Comparison of ENCODE assay signal across 8 cellular contexts in genomic region chr6:35731736-35732532, GRCh38. TPM values are rescaled to one million over a fixed set of nuclear protein-coding genes. Genes with fewer than 3 reads are reported as not detected.
A peak's percentile ranks its signal among the peaks of the same experiment; 100 is the strongest.
DNase-seq lines count a peak whose midpoint lies in the region; ATAC-seq and TF ChIP-seq lines count a peak whose summit lies in the region.

No MANE protein-coding gene starts in this region.

- H3K27ac ChIP-seq in BLaER1 treated with 17β-estradiol and CSF1 and Interleukin-3, amounts not matched to agents 10 nM and 100 nM: peak overlapping the region; percentile 32 to 98 (median 96); a peak in 21 of 22 replicates
- H3K27ac ChIP-seq in mesodermal cell (ENCODE audit: low read depth, low read length, severe bottlenecking): peak overlapping the region; percentile 93

- H3K36me3 ChIP-seq in BLaER1 treated with 17β-estradiol and CSF1 and Interleukin-3, amounts not matched to agents 10 nM and 100 nM: no peaks in the 10 kb centered on the region
- H3K36me3 ChIP-seq in endocrine pancreas (ENCODE audit: control insufficient read depth, insufficient read depth, low read length): no peaks in the 10 kb centered on the region
- H3K36me3 ChIP-seq in mesodermal cell (ENCODE audit: control insufficient read depth, insufficient read depth, low read length): no peaks in the 10 kb centered on the region

- DNase-seq in NK-92 treated with Interleukin-12 subunit alpha and Interleukin-12 subunit beta, amount 100 ng/mL, for 24 hours (lab: John Stamatoyannopoulos, UW): peak; percentile 91
- peak; percentile 77 for DNase-seq in activated CD8-positive, alpha-beta memory T cell treated with anti-CD3 and anti-CD28 coated beads, Interleukin-2, amount 50 U/mL, for 1 hour (ENCODE audit: extremely low read depth)
- peak; percentile 90 for DNase-seq in stimulated activated CD8-positive, alpha-beta memory T cell treated with anti-CD3 and anti-CD28 coated beads, Interleukin-15, amount 100 ng/mL, for 1 hour (ENCODE audit: low read depth)

- H3K27me3 ChIP-seq in BLaER1 treated with 17β-estradiol and CSF1 and Interleukin-3, amounts not matched to agents 10 nM and 100 nM: no peaks in the 10 kb centered on the region
- no peaks in the 10 kb centered on the region for H3K27me3 ChIP-seq in endocrine pancreas (ENCODE audit: control insufficient read depth, insufficient read depth, low read length)

- H4K20me1 ChIP-seq in BLaER1 treated with 17β-estradiol and CSF1 and Interleukin-3, amounts not matched to agents 10 nM and 100 nM: no peaks in the 10 kb centered on the region; a peak in 1 of 22 replicates

- peak overlapping the region; percentile 73 to 95 (median 91) for H3K9ac ChIP-seq in BLaER1 treated with 17β-estradiol and CSF1 and Interleukin-3, amounts not matched to agents 10 nM and 100 nM
- peak overlapping the region; percentile 19 for H3K9ac ChIP-seq in endocrine pancreas (ENCODE audit: control insufficient read depth, insufficient read depth, low read length)

- peak; percentile 60 for TF ChIP-seq POLR2A in GM19099 (IDR thresholded peaks at IDR 0.05; ENCODE audit: extremely low read depth, insufficient read length, low read depth)

- peak overlapping the region; percentile 82 to 100 (median 92) for H3K4me2 ChIP-seq in BLaER1 treated with 17β-estradiol and CSF1 and Interleukin-3, amounts not matched to agents 10 nM and 100 nM

- ATAC-seq in HG03378 (IDR thresholded peaks at IDR 0.05; ENCODE audit: unreplicated experiment): peak; percentile 21

- WGBS in mesodermal cell (ENCODE audit: insufficient coverage in 2 of 2), 2 experiments: 0% methylated on average over 29 to 33 of the region's 61 CpGs

- peaks cover 53 to 87% (median 84%) of the 10 kb centered on the region in 10 experiments for H3K4me1 ChIP-seq in BLaER1 treated with 17β-estradiol and CSF1 and Interleukin-3, amounts not matched to agents 10 nM and 100 nM
- H3K4me1 ChIP-seq in endocrine pancreas (ENCODE audit: control insufficient read depth, insufficient read depth, low read length): peaks cover 4% of the 10 kb centered on the region
- H3K4me1 ChIP-seq in mesodermal cell (ENCODE audit: control insufficient read depth, insufficient read depth, low read length, poor library complexity, severe bottlenecking): peaks cover 10% of the 10 kb centered on the region

- no peaks in the 10 kb centered on the region for H3K9me3 ChIP-seq in BLaER1 treated with 17β-estradiol and CSF1 and Interleukin-3, amounts not matched to agents 10 nM and 100 nM (replicated peaks in 1 of 11)
- H3K9me3 ChIP-seq in endocrine pancreas (ENCODE audit: control insufficient read depth, low read length): no peaks in the 10 kb centered on the region
- no peaks in the 10 kb centered on the region for H3K9me3 ChIP-seq in mesodermal cell (ENCODE audit: control insufficient read depth, low read length)

- H3K4me3 ChIP-seq in BLaER1 treated with 17β-estradiol and CSF1 and Interleukin-3, amounts not matched to agents 10 nM and 100 nM: peak overlapping the region; percentile 66 to 77 (median 72)
- H3K4me3 ChIP-seq in endocrine pancreas (ENCODE audit: control insufficient read depth, insufficient read depth, low read length) (peak overlapping the region; percentile 42), mesodermal cell (ENCODE audit: extremely low read depth, insufficient read depth, low read length, poor library complexity, severe bottlenecking) (peak overlapping the region; percentile 59)

RNA-seq across cellular contexts. Expression of gene ARMC12, which starts 4.9 kb away (rescaled TPM):
- polyA plus RNA-seq in mesodermal cell (2013, experiment 1 of 2): 1.2 TPM
- polyA plus RNA-seq in mesodermal cell (2013, experiment 2 of 2): 1.3 TPM

RNA-seq across cellular contexts. Expression of gene FKBP5, which starts 43.2 kb away (rescaled TPM):
- 19.1 TPM for polyA plus RNA-seq in mesodermal cell (2013, experiment 1 of 2)
- 18.8 TPM for polyA plus RNA-seq in mesodermal cell (2013, experiment 2 of 2)

RNA-seq across cellular contexts. Expression of gene CLPSL2, which starts 44.5 kb away (rescaled TPM):
- polyA plus RNA-seq in mesodermal cell (2013, experiment 1 of 2): 1.0 TPM
- not detected for polyA plus RNA-seq in mesodermal cell (2013, experiment 2 of 2)

RNA-seq across cellular contexts. Expression of gene CLPSL1, which starts 48.9 kb away (rescaled TPM):
- polyA plus RNA-seq in mesodermal cell (2013, experiment 1 of 2): not detected
- polyA plus RNA-seq in mesodermal cell (2013, experiment 2 of 2): not detected

Comparison
In these comparisons a context has a peak if more than half of its experiments do, and no peak if none do; other contexts are left out.
1. Peak in every context shown above with its lines: DNase-seq, ATAC-seq, H3K4me3 ChIP-seq and H3K27ac ChIP-seq.